Comparison of ENCODE assay signal across 1 cellular context in the genomic region with DNA sequence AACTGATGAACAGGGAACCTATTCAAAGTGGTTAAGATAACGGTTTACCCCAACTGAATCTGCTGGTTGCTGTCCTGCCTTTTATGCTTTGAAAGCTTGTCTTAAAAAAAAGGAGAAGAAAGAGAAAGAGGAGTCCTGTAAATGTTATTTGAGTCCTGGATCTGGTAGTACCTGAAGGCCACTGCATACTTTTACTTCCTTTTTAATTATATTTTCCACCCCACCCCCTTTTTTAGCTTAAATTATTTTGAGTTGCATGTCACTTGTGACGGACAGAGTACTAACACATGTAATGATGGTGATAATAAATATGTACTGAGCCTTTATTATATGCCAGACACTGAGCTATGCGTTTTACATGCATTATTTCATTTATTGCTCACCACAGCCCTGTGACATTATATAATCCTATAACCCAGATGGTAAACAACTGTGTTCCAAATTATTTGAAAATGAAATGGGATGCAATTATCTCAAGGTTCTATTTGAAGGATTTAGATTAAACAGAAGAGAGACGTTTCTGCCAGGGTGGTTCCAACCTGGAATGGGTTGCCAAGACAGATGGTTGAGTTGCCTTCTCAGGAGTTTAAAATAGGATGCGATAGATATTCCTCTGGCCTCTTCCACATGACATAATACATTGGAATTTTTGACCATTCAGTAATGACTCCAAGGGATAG.
TF ChIP-seq lines count a peak whose summit lies in the region.

No MANE protein-coding gene starts in this region.

TF ChIP-seq in HCT116, 20 proteins besides CTCF, POLR2A, EP300 and RAD21 (continued from another document):
- TF ChIP-seq REST (IDR thresholded peaks at IDR 0.05; ENCODE audit: low read depth) (no peak), EZH2phosphoT487 (IDR thresholded peaks at IDR 0.05; ENCODE audit: borderline replicate concordance) (no peak), ELF1 (IDR thresholded peaks at IDR 0.05; ENCODE audit: borderline replicate concordance, low read depth) (no peak), EZH2 (IDR thresholded peaks at IDR 0.05) (no peak), ZNF274 (IDR thresholded peaks at IDR 0.05; ENCODE audit: low read depth, low read length) (no peak), FOSL1 (IDR thresholded peaks at IDR 0.05; ENCODE audit: low read depth) (no peak), CBX3 (IDR thresholded peaks at IDR 0.05; ENCODE audit: low read depth) (no peak), EGR1 (IDR thresholded peaks at IDR 0.05; ENCODE audit: low read depth) (no peak), SRF (IDR thresholded peaks at IDR 0.05; ENCODE audit: low read depth) (no peak), CEBPB (IDR thresholded peaks at IDR 0.05; ENCODE audit: low read depth) (no peak), SIN3A (IDR thresholded peaks at IDR 0.05; ENCODE audit: low read depth) (no peak), ZFX (IDR thresholded peaks at IDR 0.05) (no peak), SP1 (IDR thresholded peaks at IDR 0.05; ENCODE audit: low read depth) (no peak), TCF7L2 (IDR thresholded peaks at IDR 0.05; ENCODE audit: borderline replicate concordance, extremely low read depth, insufficient read depth, insufficient read length) (no peak), POLR2AphosphoS5 (IDR thresholded peaks at IDR 0.05; ENCODE audit: low read depth, low read length) (no peak), ATF3 (IDR thresholded peaks at IDR 0.05) (no peak)
- TF ChIP-seq, protein P1, sequence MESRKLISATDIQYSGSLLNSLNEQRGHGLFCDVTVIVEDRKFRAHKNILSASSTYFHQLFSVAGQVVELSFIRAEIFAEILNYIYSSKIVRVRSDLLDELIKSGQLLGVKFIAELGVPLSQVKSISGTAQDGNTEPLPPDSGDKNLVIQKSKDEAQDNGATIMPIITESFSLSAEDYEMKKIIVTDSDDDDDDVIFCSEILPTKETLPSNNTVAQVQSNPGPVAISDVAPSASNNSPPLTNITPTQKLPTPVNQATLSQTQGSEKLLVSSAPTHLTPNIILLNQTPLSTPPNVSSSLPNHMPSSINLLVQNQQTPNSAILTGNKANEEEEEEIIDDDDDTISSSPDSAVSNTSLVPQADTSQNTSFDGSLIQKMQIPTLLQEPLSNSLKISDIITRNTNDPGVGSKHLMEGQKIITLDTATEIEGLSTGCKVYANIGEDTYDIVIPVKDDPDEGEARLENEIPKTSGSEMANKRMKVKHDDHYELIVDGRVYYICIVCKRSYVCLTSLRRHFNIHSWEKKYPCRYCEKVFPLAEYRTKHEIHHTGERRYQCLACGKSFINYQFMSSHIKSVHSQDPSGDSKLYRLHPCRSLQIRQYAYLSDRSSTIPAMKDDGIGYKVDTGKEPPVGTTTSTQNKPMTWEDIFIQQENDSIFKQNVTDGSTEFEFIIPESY (IDR thresholded peaks at IDR 0.05; ENCODE audit: extremely low read depth, insufficient replicate concordance, low read length) = no peak
